Comparison of ENCODE assay signal across 1 cellular context in the genomic region with DNA sequence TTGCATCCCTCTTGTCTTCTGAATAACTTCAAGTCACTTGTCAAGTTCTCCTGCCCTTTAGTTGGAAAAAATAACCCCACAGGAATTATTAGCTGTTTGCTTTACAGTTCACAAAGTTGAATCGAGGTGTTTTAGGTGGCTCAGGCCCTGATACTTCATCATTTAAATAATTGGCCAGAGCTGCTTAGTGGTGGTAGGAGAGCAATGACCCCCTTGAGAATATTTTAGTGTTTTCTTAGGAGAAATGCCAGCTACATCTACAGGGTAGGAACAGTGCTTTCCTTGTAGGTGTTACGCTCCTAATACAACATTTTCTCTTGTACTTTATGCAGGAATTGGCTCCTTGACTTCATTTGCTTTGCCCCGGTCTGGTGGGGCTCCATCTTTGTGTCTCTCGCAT.
TF ChIP-seq lines count a peak whose summit lies in the region.

No MANE protein-coding gene starts in this region.

TF ChIP-seq in H1, 55 proteins besides CTCF, POLR2A, EP300 and RAD21:
- TF ChIP-seq CHD1 (IDR thresholded peaks at IDR 0.05; ENCODE audit: low read depth, low read length) (no peak), BRCA1 (IDR thresholded peaks at IDR 0.05; ENCODE audit: low read depth, low read length) (no peak), SIRT6 (IDR thresholded peaks at IDR 0.05; ENCODE audit: low read length) (no peak), PHF8 (conservative IDR thresholded peaks at IDR 0.05; ENCODE audit: low read depth, low read length) (no peak)
